36 cellular contexts compared by ENCODE assay signal in genomic region chr2:171841996-171842395, GRCh38.
"Had no signal": no experiment of that assay in that cellular context is flagged by ENCODE, and none has a peak within 500 bp of the region (broad histone marks: within the 10 kb centered on the region; RNA-seq: fewer than 3 reads in every experiment).

No MANE protein-coding gene starts in this region.

- H3K9me3 ChIP-seq: MG63 had no signal

- DNase-seq: Kasumi-1, MG63, MM.1S, MV-4-11, NCI-H1048, NCI-H1092, NCI-H1092 treated with DMSO at 0.1 percent for 48 hours, NCI-H1105, NCI-H1105 treated with DMSO at 0.1 percent for 48 hours, NCI-H1417, NCI-H1417 treated with DMSO at 0.1 percent for 48 hours, NCI-H1436, NCI-H1436 treated with DMSO at 0.1 percent for 48 hours, NCI-H1694, NCI-H1694 treated with DMSO at 0.1 percent for 48 hours, NCI-H187, NCI-H187 treated with DMSO at 0.1 percent for 48 hours, NCI-H1930, NCI-H2029, NCI-H2029 treated with DMSO at 0.1 percent for 48 hours, NCI-H2081, NCI-H2081 treated with DMSO at 0.1 percent for 48 hours, NCI-H2107, NCI-H2171, NCI-H2171 treated with DMSO at 0.1 percent for 48 hours, NCI-H2227 treated with DMSO at 0.1 percent for 48 hours, NCI-H226, NCI-H345, NCI-H446, NCI-H446 treated with DMSO at 0.1 percent for 48 hours, NCI-H510A, NCI-H510A treated with DMSO at 0.1 percent for 48 hours, NCI-H524, NCI-H524 treated with DMSO at 0.1 percent for 48 hours, NCI-H526, NCI-H526 treated with DMSO at 0.1 percent for 48 hours had no signal

- H3K4me3 ChIP-seq: MG63 had no signal

- H3K27me3 ChIP-seq: MG63 had no signal
